1 cellular context compared by ENCODE assay signal in genomic region chr12:124863409-124864325, GRCh38.
TF ChIP-seq lines count a peak whose summit lies in the region.

Gene SCARB1, minus strand, starts transcription at chr12:124863864. Its CDS starts 144 bp downstream, at chr12:124863720.

TF ChIP-seq in K562, 482 proteins besides CTCF, POLR2A, EP300 and RAD21 (continued from another document and continues in another):
- TF ChIP-seq POLR2G (IDR thresholded peaks at IDR 0.05; ENCODE audit: low read depth, low read length) (peak; percentile 92), MED1 (CRISPR knock-in tag; IDR thresholded peaks at IDR 0.05; ENCODE audit: borderline replicate concordance) (0 out of 2 replicates have a peak, but pooled peaks have one; percentile 27), SUPT5H (IDR thresholded peaks at IDR 0.05) (peak; percentile 85), ZNF551 (CRISPR knock-in tag; IDR thresholded peaks at IDR 0.05) (no peak), HNRNPL (IDR thresholded peaks at IDR 0.05; ENCODE audit: low read depth, low read length) (peak; percentile 94), ARID3B (CRISPR knock-in tag; IDR thresholded peaks at IDR 0.05; ENCODE audit: borderline replicate concordance) (0 out of 2 replicates have a peak, but pooled peaks have one; percentile 19), RBBP5 (IDR thresholded peaks at IDR 0.05; ENCODE audit: borderline replicate concordance, insufficient read depth, low read length, poor library complexity, severe bottlenecking) (peak; percentile 88), SP1 (CRISPR knock-in tag; IDR thresholded peaks at IDR 0.05) (peak; percentile 54; the same call in 1 of the 2 replicates), CREB1 (IDR thresholded peaks at IDR 0.05) (peak; percentile 36; the same call in 1 of the 2 replicates), CREB1 (CRISPR knock-in tag; IDR thresholded peaks at IDR 0.05) (no peak), CREM (IDR thresholded peaks at IDR 0.05; ENCODE audit: low read depth) (peak; percentile 55; the same call in 1 of the 2 replicates), PHF20 (IDR thresholded peaks at IDR 0.05; ENCODE audit: partially characterized antibody) (peak; percentile 54), HMGXB4 (CRISPR knock-in tag; IDR thresholded peaks at IDR 0.05) (peak; percentile 85; the same call in 1 of the 2 replicates), RBFOX2 (IDR thresholded peaks at IDR 0.05; ENCODE audit: low read depth, low read length) (peak; percentile 88), ZNF174 (CRISPR knock-in tag; IDR thresholded peaks at IDR 0.05) (no peak), HDAC1 (IDR thresholded peaks at IDR 0.05) (peak in 1 of 2 experiments; percentile 32; a peak in 1 of 4 replicates), PML (IDR thresholded peaks at IDR 0.05; ENCODE audit: low read length) (peak; percentile 49; the same call in 1 of the 2 replicates), ZNF263 (CRISPR knock-in tag; IDR thresholded peaks at IDR 0.05; ENCODE audit: borderline replicate concordance) (0 out of 2 replicates have a peak, but pooled peaks have one; percentile 9), ILK (tag; IDR thresholded peaks at IDR 0.05; ENCODE audit: borderline replicate concordance, low read depth) (no peak), RBM25 (IDR thresholded peaks at IDR 0.05; ENCODE audit: low read depth, low read length, severe bottlenecking) (no peak), ZBTB33 (CRISPR knock-in tag; IDR thresholded peaks at IDR 0.05) (no peak), GABPB1 (CRISPR knock-in tag; IDR thresholded peaks at IDR 0.05) (no peak; the same call in 1 of the 2 replicates), BHLHE40 (IDR thresholded peaks at IDR 0.05; ENCODE audit: low read length) (peak; percentile 5; the same call in 1 of the 2 replicates), NCOA6 (IDR thresholded peaks at IDR 0.05) (no peak), MTA3 (IDR thresholded peaks at IDR 0.05; ENCODE audit: borderline replicate concordance) (peak; percentile 66; the same call in 1 of the 2 replicates), SMAD3 (CRISPR knock-in tag; conservative IDR thresholded peaks at IDR 0.05) (no peak), ETS1 (conservative IDR thresholded peaks at IDR 0.05; ENCODE audit: control insufficient read depth, low read depth, low read length) (peak; percentile 57), OTX1 (CRISPR knock-in tag; IDR thresholded peaks at IDR 0.05) (no peak), CREB5 (CRISPR knock-in tag; IDR thresholded peaks at IDR 0.05) (no peak), RERE (CRISPR knock-in tag; IDR thresholded peaks at IDR 0.05; ENCODE audit: borderline replicate concordance) (no peak), SAP30 (IDR thresholded peaks at IDR 0.05; ENCODE audit: borderline replicate concordance, insufficient read depth, low read depth, low read length, poor library complexity, severe bottlenecking) (peak; percentile 77), HIVEP1 (CRISPR knock-in tag; IDR thresholded peaks at IDR 0.05) (0 out of 2 replicates have a peak, but pooled peaks have one; percentile 63), ZNF561 (CRISPR knock-in tag; conservative IDR thresholded peaks at IDR 0.05) (no peak), TAF1 (IDR thresholded peaks at IDR 0.05; ENCODE audit: control insufficient read depth, extremely low read depth, insufficient read depth, low read length, severe bottlenecking) (peak; percentile 75), CBFA2T2 (conservative IDR thresholded peaks at IDR 0.05) (no peak), HDGF (IDR thresholded peaks at IDR 0.05) (peak; percentile 93; the same call in 1 of the 2 replicates), RFX5 (IDR thresholded peaks at IDR 0.05; ENCODE audit: low read depth, low read length) (no peak), ZNF280B (CRISPR knock-in tag; IDR thresholded peaks at IDR 0.05) (no peak), UBTF (IDR thresholded peaks at IDR 0.05; ENCODE audit: borderline replicate concordance in 1 of 2, low read depth in 2 of 2, low read length in 2 of 2) (peak in 1 of 2 experiments; percentile 45; a peak in 1 of 4 replicates), BRD9 (IDR thresholded peaks at IDR 0.05; ENCODE audit: low read depth, partially characterized antibody) (peak; percentile 92), LARP7 (IDR thresholded peaks at IDR 0.05) (0 out of 2 replicates have a peak, but pooled peaks have one; percentile 89), FOXP1 (CRISPR knock-in tag; IDR thresholded peaks at IDR 0.05) (peak; percentile 72; the same call in 1 of the 2 replicates), KLF10 (CRISPR knock-in tag; IDR thresholded peaks at IDR 0.05) (no peak), CBX1 (IDR thresholded peaks at IDR 0.05; ENCODE audit: low read depth) (0 out of 2 replicates have a peak, but pooled peaks have one; percentile 73), ZNF57 (CRISPR knock-in tag; IDR thresholded peaks at IDR 0.05) (0 out of 2 replicates have a peak, but pooled peaks have one; percentile 29), U2AF1 (optimal IDR thresholded peaks at IDR 0.05; ENCODE audit: low read depth, low read length) (peak; percentile 83)
